In the genomic region with DNA sequence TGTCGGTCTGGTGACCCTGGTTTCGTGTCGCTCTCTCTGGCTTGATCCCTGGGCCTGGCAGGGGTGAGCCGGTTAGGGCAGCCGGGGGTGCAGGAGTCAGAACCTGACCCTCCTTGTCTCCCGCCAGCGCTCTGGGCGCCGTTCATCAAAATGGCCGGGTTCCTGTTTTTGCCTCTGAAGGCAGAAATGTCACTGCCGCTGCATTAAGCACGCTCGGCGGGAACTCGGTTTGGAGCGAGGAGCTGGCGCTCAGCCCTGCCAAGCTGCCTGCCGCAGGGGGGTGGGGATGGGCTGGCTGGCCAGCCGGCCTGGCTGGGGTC, we compare ENCODE assay signal across 8 cellular contexts.
A peak's percentile ranks its signal among the peaks of the same experiment; 100 is the strongest.
DNase-seq lines count a peak whose midpoint lies in the region; ATAC-seq lines count a peak whose summit lies in the region.

No MANE protein-coding gene starts in this region.

- H3K4me3 ChIP-seq in BLaER1 (peak overlapping the region; percentile 60), Karpas-422 (ENCODE audit: low read length) (peak overlapping the region; percentile 61; the same call in 1 of the 2 replicates)
- H3K4me3 ChIP-seq in naive thymus-derived CD4-positive, alpha-beta T cell (ENCODE audit: low read length), result peak overlapping the region; percentile 58

- H3K4me3 Mint-ChIP-seq in naive thymus-derived CD4-positive, alpha-beta T cell, result peak overlapping the region; percentile 74 to 85 (median 80)

- no peaks in the 10 kb centered on the region for H4K20me1 ChIP-seq in BLaER1
- H4K20me1 ChIP-seq in Karpas-422 (ENCODE audit: insufficient read depth, low read depth, low read length), result 0 out of 2 replicates have a peak, but pooled peaks cover 4% of the 10 kb centered on the region

- no peaks in the 10 kb centered on the region for H3K36me3 ChIP-seq in BLaER1
- H3K36me3 ChIP-seq in Karpas-422 (ENCODE audit: insufficient read depth, low read length), result no peaks in the 10 kb centered on the region
- no peaks in the 10 kb centered on the region for H3K36me3 ChIP-seq in naive thymus-derived CD4-positive, alpha-beta T cell (ENCODE audit: control insufficient read depth in 2 of 3, insufficient read depth in 3 of 3, low read length in 3 of 3)

- peak overlapping the region in 5 of 9 donors; percentile 25 to 75 (median 59) for H3K27ac Mint-ChIP-seq in naive thymus-derived CD4-positive, alpha-beta T cell

- peak overlapping the region; percentile 58; the same call in 1 of the 2 replicates for H3K9ac ChIP-seq in BLaER1
- no peak overlapping the region for H3K9ac ChIP-seq in Karpas-422 (ENCODE audit: low read length)

- peaks cover 0 to 48% (median 0%) of the 10 kb centered on the region in 5 donors for H3K27me3 Mint-ChIP-seq in naive thymus-derived CD4-positive, alpha-beta T cell

- no peak for ATAC-seq in naive thymus-derived CD4-positive, alpha-beta T cell
- ATAC-seq in GM18909 (IDR thresholded peaks at IDR 0.05; ENCODE audit: poor library complexity, unreplicated experiment), result no peak
- no peak for ATAC-seq in HG03039 (IDR thresholded peaks at IDR 0.05; ENCODE audit: unreplicated experiment)

- H3K4me2 ChIP-seq in BLaER1, result peak overlapping the region; percentile 99
- peak overlapping the region; percentile 82 for H3K4me2 ChIP-seq in Karpas-422 (ENCODE audit: low read depth, low read length, poor library complexity, severe bottlenecking)

- peaks cover 77% of the 10 kb centered on the region for H3K4me1 ChIP-seq in BLaER1
- H3K4me1 ChIP-seq in Karpas-422 (ENCODE audit: low read length), result peaks cover 40% of the 10 kb centered on the region
- peaks cover 14 to 19% of the 10 kb centered on the region in 2 donors for H3K4me1 ChIP-seq in naive thymus-derived CD4-positive, alpha-beta T cell (ENCODE audit: control insufficient read depth in 2 of 2, insufficient read depth in 2 of 2, low read length in 2 of 2)

- POLR2A ChIA-PET in naive thymus-derived CD4-positive, alpha-beta T cell (lab: Charles Lee), result interaction anchor here (0.8 to 1.0 kb wide), 2 partner anchors 14 to 150 kb away, joined by 3 to 4 read pairs; no protein-coding TSS in a partner anchor

- H3K79me2 ChIP-seq in Karpas-422 (ENCODE audit: low read length), result no peaks in the 10 kb centered on the region

- no peaks in the 10 kb centered on the region for H3K27me3 ChIP-seq in BLaER1
- H3K27me3 ChIP-seq in Karpas-422 (ENCODE audit: low read length), result no peaks in the 10 kb centered on the region
- no peaks in the 10 kb centered on the region for H3K27me3 ChIP-seq in naive thymus-derived CD4-positive, alpha-beta T cell (ENCODE audit: control insufficient read depth in 2 of 2, insufficient read depth in 2 of 2, low read length in 2 of 2)

- no peaks in the 10 kb centered on the region for H3K9me3 ChIP-seq in BLaER1
- H3K9me3 ChIP-seq in Karpas-422 (ENCODE audit: low read length), result no peaks in the 10 kb centered on the region
- no peaks in the 10 kb centered on the region for H3K9me3 ChIP-seq in naive thymus-derived CD4-positive, alpha-beta T cell (ENCODE audit: control insufficient read depth in 2 of 3, low read length in 3 of 3)

- no peaks in the 10 kb centered on the region for H3K9me3 Mint-ChIP-seq in naive thymus-derived CD4-positive, alpha-beta T cell

- H2AFZ ChIP-seq in Karpas-422 (ENCODE audit: low read length), result no peak overlapping the region

- no peaks in the 10 kb centered on the region for H3K9me2 ChIP-seq in Karpas-422 (replicated peaks; ENCODE audit: insufficient read depth, low read length)

- intact Hi-C loops in naive thymus-derived CD4-positive, alpha-beta T cell (cut with micrococcal nuclease), result loop anchor here (1.0 to 5.0 kb wide), 9 partner anchors 34 to 403 kb away; partner anchors contain the start of genes CXXC5 (in 1 of the 2), PURA (in 1 of the 2) and UBE2D2 (in 1 of the 2)

- DNase-seq in Karpas-422 (no peak), cerebellar cortex (ENCODE audit: low spot score) (peak; percentile 73), AG08396 (ENCODE audit: low spot score) (no peak), SHP77 treated with DMSO at 0.1 percent for 48 hours (lab: John Stamatoyannopoulos, UW) (no peak)
- DNase-seq in naive thymus-derived CD4-positive, alpha-beta T cell, result no peak

- peaks cover 0 to 2% (median 0%) of the 10 kb centered on the region in 5 donors for H3K36me3 Mint-ChIP-seq in naive thymus-derived CD4-positive, alpha-beta T cell

- CTCF ChIA-PET in naive thymus-derived CD4-positive, alpha-beta T cell (lab: Charles Lee), result interaction anchor here (1.0 to 1.4 kb wide), 2 partner anchors 22 to 54 kb away, joined by 3 to 4 read pairs; no protein-coding TSS in a partner anchor

- peaks cover 10 to 28% (median 20%) of the 10 kb centered on the region in 7 donors for H3K4me1 Mint-ChIP-seq in naive thymus-derived CD4-positive, alpha-beta T cell

- H3K27ac ChIP-seq in BLaER1 (peak overlapping the region; percentile 67), Karpas-422 (ENCODE audit: low read length) (no peak overlapping the region)
- peak overlapping the region; percentile 42 for H3K27ac ChIP-seq in naive thymus-derived CD4-positive, alpha-beta T cell (ENCODE audit: low read depth, low read length)
